Comparison of ENCODE assay signal across 19 cellular contexts in the genomic region with DNA sequence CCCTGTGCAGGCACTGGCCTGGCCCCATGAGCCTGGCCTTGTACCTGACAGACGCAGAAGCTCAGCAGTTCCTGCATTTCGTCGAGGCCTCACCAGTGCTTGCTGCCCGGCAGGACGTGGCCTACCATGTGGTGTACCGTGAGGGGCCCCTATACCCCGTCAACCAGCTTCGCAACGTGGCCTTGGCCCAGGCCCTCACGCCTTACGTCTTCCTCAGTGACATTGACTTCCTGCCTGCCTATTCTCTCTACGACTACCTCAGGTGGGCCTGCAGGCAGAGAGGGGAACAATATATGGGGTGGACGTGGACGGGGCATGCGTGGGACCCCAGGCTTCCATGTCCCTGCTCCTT. TPM values are rescaled to one million over a fixed set of nuclear protein-coding genes. Genes with fewer than 3 reads are reported as not detected.
DNase-seq lines count a peak whose midpoint lies in the region; ATAC-seq and TF ChIP-seq lines count a peak whose summit lies in the region.
"Had no signal": no experiment of that assay in that cellular context is flagged by ENCODE, and none has a peak within 500 bp of the region (broad histone marks: within the 10 kb centered on the region; RNA-seq: fewer than 3 reads in every experiment).

No MANE protein-coding gene starts in this region.

- CTCF ChIA-PET in activated CD8-positive, alpha-beta T cell treated with anti-CD3 and anti-CD28 coated beads for 36 hours (lab: Charles Lee) = interaction anchor here (1.0 kb wide), 1 partner anchor 79 kb away, joined by 3 read pairs; no protein-coding TSS in a partner anchor

- H3K4me3 ChIP-seq in BLaER1 = no peak overlapping the region
- no peak overlapping the region for H3K4me3 ChIP-seq in GM06990 (replicated peaks; ENCODE audit: low read depth, low read length)
- H3K4me3 ChIP-seq: PC-9, psoas muscle had no signal

- intact Hi-C loops in activated CD8-positive, alpha-beta T cell treated with anti-CD3 and anti-CD28 coated beads for 36 hours (cut with micrococcal nuclease) = no loop called here
- intact Hi-C loops in natural killer cell (cut with micrococcal nuclease) = no loop called here

- H3K36me3 ChIP-seq in BLaER1 (peaks cover 27% of the 10 kb centered on the region), GM06990 (ENCODE audit: control insufficient read depth, insufficient read depth, low read length) (peaks cover 1% of the 10 kb centered on the region)

- no peak overlapping the region for H3K4me3 Mint-ChIP-seq in activated CD8-positive, alpha-beta T cell treated with anti-CD3 and anti-CD28 coated beads for 36 hours
- H3K4me3 Mint-ChIP-seq in natural killer cell = peak overlapping the region; percentile 42
- H3K4me3 Mint-ChIP-seq: activated naive CD4-positive, alpha-beta T cell treated with anti-CD3 and anti-CD28 coated beads for 36 hours had no signal

- no peaks in the 10 kb centered on the region for H3K9me3 Mint-ChIP-seq in activated CD8-positive, alpha-beta T cell treated with anti-CD3 and anti-CD28 coated beads for 36 hours
- no peaks in the 10 kb centered on the region for H3K9me3 Mint-ChIP-seq in natural killer cell
- H3K9me3 Mint-ChIP-seq: activated naive CD4-positive, alpha-beta T cell treated with anti-CD3 and anti-CD28 coated beads for 36 hours had no signal

- peaks cover 13% of the 10 kb centered on the region for H4K20me1 ChIP-seq in BLaER1

- no peaks in the 10 kb centered on the region for H3K36me3 Mint-ChIP-seq in activated CD8-positive, alpha-beta T cell treated with anti-CD3 and anti-CD28 coated beads for 36 hours (ENCODE audit: low read depth)
- H3K36me3 Mint-ChIP-seq in natural killer cell = no peaks in the 10 kb centered on the region

- DNase-seq in GM06990 (ENCODE audit: extremely low read depth, insufficient read length) = peak; percentile 13
- DNase-seq in activated CD8-positive, alpha-beta T cell treated with anti-CD3 and anti-CD28 coated beads for 36 hours = peak; percentile 36
- DNase-seq in natural killer cell = no peak
- DNase-seq in NCI-H2227 (lab: John Stamatoyannopoulos, UW; ENCODE audit: unreplicated experiment) = no peak
- DNase-seq in GM03348 (ENCODE audit: low spot score) = no peak
- DNase-seq in cerebellar nuclear complex (lab: John Stamatoyannopoulos, UW) = no peak
- DNase-seq: activated naive CD4-positive, alpha-beta T cell treated with anti-CD3 and anti-CD28 coated beads for 36 hours; AML-193; brain microvascular endothelial cell; DMS53; GOT3; NCI-H2081; NCI-H526 treated with DMSO at 0.1 percent for 48 hours; PC-9 had no signal

- H3K9me3 ChIP-seq in BLaER1 = no peaks in the 10 kb centered on the region
- H3K9me3 ChIP-seq: psoas muscle had no signal

- H3K27me3 ChIP-seq in BLaER1 (peaks cover 16% of the 10 kb centered on the region), GM06990 (replicated peaks; ENCODE audit: control insufficient read depth, insufficient read depth, low read length) (peaks cover 2% of the 10 kb centered on the region; the same call in 1 of the 2 replicates)

- peaks cover 3% of the 10 kb centered on the region for H3K27me3 Mint-ChIP-seq in activated CD8-positive, alpha-beta T cell treated with anti-CD3 and anti-CD28 coated beads for 36 hours
- H3K27me3 Mint-ChIP-seq in natural killer cell (ENCODE audit: low read depth in 2 of 2) = peaks cover 6% of the 10 kb centered on the region in 2 donors

- peaks cover 99% of the 10 kb centered on the region for H3K4me1 ChIP-seq in BLaER1

- H3K27ac ChIP-seq in BLaER1 = peak overlapping the region; percentile 51
- H3K27ac ChIP-seq: brain microvascular endothelial cell, PC-9, psoas muscle had no signal

- H3K4me2 ChIP-seq in BLaER1 = peak overlapping the region; percentile 97
- H3K4me2 ChIP-seq: PC-9 had no signal

- peaks cover 28% of the 10 kb centered on the region for H3K4me1 Mint-ChIP-seq in activated CD8-positive, alpha-beta T cell treated with anti-CD3 and anti-CD28 coated beads for 36 hours (ENCODE audit: low read depth)
- peaks cover 36 to 41% of the 10 kb centered on the region in 2 donors for H3K4me1 Mint-ChIP-seq in natural killer cell

- peak overlapping the region; percentile 27 for H3K27ac Mint-ChIP-seq in activated CD8-positive, alpha-beta T cell treated with anti-CD3 and anti-CD28 coated beads for 36 hours
- peak overlapping the region in 1 of 2 donors; percentile 69 for H3K27ac Mint-ChIP-seq in natural killer cell
- H3K27ac Mint-ChIP-seq: activated naive CD4-positive, alpha-beta T cell treated with anti-CD3 and anti-CD28 coated beads for 36 hours had no signal

- ATAC-seq in activated CD8-positive, alpha-beta T cell treated with anti-CD3 and anti-CD28 coated beads for 36 hours = peak; percentile 46
- ATAC-seq in natural killer cell (no peak), GM19455 (IDR thresholded peaks at IDR 0.05; ENCODE audit: unreplicated experiment) (no peak)
- ATAC-seq: left colon had no signal

- no peak for TF ChIP-seq CTCF in GM06990 (IDR thresholded peaks at IDR 0.05; ENCODE audit: insufficient read depth, low read length, poor library complexity, severe bottlenecking)
- no peak for TF ChIP-seq CTCF in activated CD8-positive, alpha-beta T cell treated with anti-CD3 and anti-CD28 coated beads for 36 hours (IDR thresholded peaks at IDR 0.05)
- TF ChIP-seq CTCF in natural killer cell (IDR thresholded peaks at IDR 0.05) = no peak

- POLR2A ChIA-PET in activated CD8-positive, alpha-beta T cell treated with anti-CD3 and anti-CD28 coated beads for 36 hours (lab: Charles Lee) = interaction anchor here (1.1 kb wide), 1 partner anchor 9 kb away, joined by 3 read pairs; a partner anchor contains a TSS

- H3K9ac ChIP-seq in BLaER1 = no peak overlapping the region

RNA-seq across cellular contexts. Expression of a gene that starts 4.9 kb away (rescaled TPM):
- total RNA-seq in activated CD8-positive, alpha-beta T cell treated with anti-CD3 and anti-CD28 coated beads for 36 hours = 1 to 10 TPM in 1 of 2 experiments, under 1 TPM in 1; 0.70 to 1.1 TPM
- 1 to 10 TPM in 2 of 3 donors, under 1 TPM in 1; 0.40 to 1.7 (median 1.0) TPM for total RNA-seq in natural killer cell
- total RNA-seq: psoas muscle, subcutaneous adipose tissue had no signal

RNA-seq across cellular contexts. Expression of a gene that starts 9.6 kb away (rescaled TPM):
- total RNA-seq in activated CD8-positive, alpha-beta T cell treated with anti-CD3 and anti-CD28 coated beads for 36 hours = 10 to 100 TPM; 34.4 to 35.2 TPM
- 10 to 100 TPM; 61.3 to 75.8 (median 67.6) TPM for total RNA-seq in natural killer cell

RNA-seq across cellular contexts. Expression of a gene that starts 20.2 kb away (rescaled TPM):
- total RNA-seq in activated CD8-positive, alpha-beta T cell treated with anti-CD3 and anti-CD28 coated beads for 36 hours = under 1 TPM; 0.43 to 0.72 TPM
- 1 to 10 TPM; 3.7 to 6.8 (median 3.9) TPM for total RNA-seq in natural killer cell

RNA-seq across cellular contexts. Expression of a gene that starts 41.9 kb away (rescaled TPM):
- total RNA-seq in activated CD8-positive, alpha-beta T cell treated with anti-CD3 and anti-CD28 coated beads for 36 hours = 1 to 10 TPM; 1.4 to 1.8 TPM
- 10 to 100 TPM in 2 of 3 donors, 1 to 10 TPM in 1; 9.7 to 21.5 (median 13.9) TPM for total RNA-seq in natural killer cell

Comparison
In these comparisons a context has a peak if more than half of its experiments do, and no peak if none do; other contexts are left out.
1. DNase-seq: peak in GM06990 (single experiment) and activated CD8-positive, alpha-beta T cell treated with anti-CD3 and anti-CD28 coated beads for 36 hours (single experiment); none in natural killer cell (single experiment), NCI-H2227 (single experiment), GM03348 (single experiment) and cerebellar nuclear complex (0 of 2).